In genomic region chr6:127117979-127118504, GRCh38 we compare ENCODE assay signal across 8 cellular contexts. TPM values are rescaled to one million over a fixed set of nuclear protein-coding genes. Genes with fewer than 3 reads are reported as not detected.
DNase-seq lines count a peak whose midpoint lies in the region; ATAC-seq and TF ChIP-seq lines count a peak whose summit lies in the region.

No MANE protein-coding gene starts in this region.

- H3K36me3 ChIP-seq in thoracic aorta: no peaks in the 10 kb centered on the region

- no peak for DNase-seq in activated CD8-positive, alpha-beta T cell treated with anti-CD3 and anti-CD28 coated beads, Interleukin-2, amount 10 ng/mL, durations not matched to agents 7 days and 5 days
- no peak for DNase-seq in activated CD8-positive, alpha-beta T cell treated with anti-CD3 and anti-CD28 coated beads for 36 hours
- DNase-seq in amniotic epithelial cell (ENCODE audit: low read depth) (peak; percentile 19), left colon (peak; percentile 5 to 23), thoracic aorta (ENCODE audit: low spot score) (no peak), NCI-H2107 (lab: John Stamatoyannopoulos, UW) (no peak), SIG-M5 treated with dmso at 0.1 percent for 504 hours (lab: John Stamatoyannopoulos, UW; ENCODE audit: unreplicated experiment) (no peak), cortex of kidney (lab: John Stamatoyannopoulos, UW) (no peak)

- H3K4me1 Mint-ChIP-seq in activated CD8-positive, alpha-beta T cell treated with anti-CD3 and anti-CD28 coated beads, Interleukin-2, amount 10 ng/mL, durations not matched to agents 7 days and 5 days (ENCODE audit: low read depth): peaks cover 23% of the 10 kb centered on the region
- peaks cover 16% of the 10 kb centered on the region for H3K4me1 Mint-ChIP-seq in activated CD8-positive, alpha-beta T cell treated with anti-CD3 and anti-CD28 coated beads for 36 hours (ENCODE audit: low read depth)

- H3K4me3 ChIP-seq in thoracic aorta: peak overlapping the region; percentile 72

- no peak for TF ChIP-seq CTCF in activated CD8-positive, alpha-beta T cell treated with anti-CD3 and anti-CD28 coated beads for 36 hours (IDR thresholded peaks at IDR 0.05)
- TF ChIP-seq CTCF in thoracic aorta (IDR thresholded peaks at IDR 0.05): no peak

- H3K27me3 Mint-ChIP-seq in activated CD8-positive, alpha-beta T cell treated with anti-CD3 and anti-CD28 coated beads, Interleukin-2, amount 10 ng/mL, durations not matched to agents 7 days and 5 days (ENCODE audit: low read depth): peaks cover 73% of the 10 kb centered on the region
- H3K27me3 Mint-ChIP-seq in activated CD8-positive, alpha-beta T cell treated with anti-CD3 and anti-CD28 coated beads for 36 hours: peaks cover 56% of the 10 kb centered on the region

- peak overlapping the region; percentile 43 for H3K4me3 Mint-ChIP-seq in activated CD8-positive, alpha-beta T cell treated with anti-CD3 and anti-CD28 coated beads, Interleukin-2, amount 10 ng/mL, durations not matched to agents 7 days and 5 days
- H3K4me3 Mint-ChIP-seq in activated CD8-positive, alpha-beta T cell treated with anti-CD3 and anti-CD28 coated beads for 36 hours: no peak overlapping the region

- CTCF ChIA-PET in activated CD8-positive, alpha-beta T cell treated with anti-CD3 and anti-CD28 coated beads, Interleukin-2, amount 10 ng/mL, durations not matched to agents 7 days and 5 days (lab: Charles Lee): no interaction called here
- CTCF ChIA-PET in activated CD8-positive, alpha-beta T cell treated with anti-CD3 and anti-CD28 coated beads for 36 hours (lab: Charles Lee): interaction anchor here (0.7 kb wide), 1 partner anchor 17 kb away, joined by 3 read pairs; no protein-coding TSS in a partner anchor

- intact Hi-C loops in activated CD8-positive, alpha-beta T cell treated with anti-CD3 and anti-CD28 coated beads for 36 hours (cut with micrococcal nuclease): no loop called here
- intact Hi-C loops in left colon (cut with DNase I, micrococcal nuclease): no loop called here

- no peaks in the 10 kb centered on the region for H3K9me3 ChIP-seq in thoracic aorta

- H3K36me3 Mint-ChIP-seq in activated CD8-positive, alpha-beta T cell treated with anti-CD3 and anti-CD28 coated beads, Interleukin-2, amount 10 ng/mL, durations not matched to agents 7 days and 5 days (ENCODE audit: low read depth): no peaks in the 10 kb centered on the region
- H3K36me3 Mint-ChIP-seq in activated CD8-positive, alpha-beta T cell treated with anti-CD3 and anti-CD28 coated beads for 36 hours (ENCODE audit: low read depth): no peaks in the 10 kb centered on the region

- no peak for ATAC-seq in activated CD8-positive, alpha-beta T cell treated with anti-CD3 and anti-CD28 coated beads, Interleukin-2, amount 10 ng/mL, durations not matched to agents 7 days and 5 days
- ATAC-seq in activated CD8-positive, alpha-beta T cell treated with anti-CD3 and anti-CD28 coated beads for 36 hours: no peak
- ATAC-seq in left colon (no peak), thoracic aorta (ENCODE audit: insufficient number of reproducible peaks, low FRiP score, low read depth) (no peak)

- no peak overlapping the region for H3K27ac Mint-ChIP-seq in activated CD8-positive, alpha-beta T cell treated with anti-CD3 and anti-CD28 coated beads, Interleukin-2, amount 10 ng/mL, durations not matched to agents 7 days and 5 days
- H3K27ac Mint-ChIP-seq in activated CD8-positive, alpha-beta T cell treated with anti-CD3 and anti-CD28 coated beads for 36 hours: no peak overlapping the region

- H3K4me1 ChIP-seq in thoracic aorta (ENCODE audit: control insufficient read depth in 1 of 2, low read depth in 2 of 2): peaks cover 20 to 26% of the 10 kb centered on the region in 2 donors

- no peaks in the 10 kb centered on the region for H3K27me3 ChIP-seq in thoracic aorta (replicated peaks; ENCODE audit: insufficient read depth)

- H3K9me3 Mint-ChIP-seq in activated CD8-positive, alpha-beta T cell treated with anti-CD3 and anti-CD28 coated beads, Interleukin-2, amount 10 ng/mL, durations not matched to agents 7 days and 5 days (ENCODE audit: insufficient read depth): no peaks in the 10 kb centered on the region
- H3K9me3 Mint-ChIP-seq in activated CD8-positive, alpha-beta T cell treated with anti-CD3 and anti-CD28 coated beads for 36 hours: no peaks in the 10 kb centered on the region

- POLR2A ChIA-PET in activated CD8-positive, alpha-beta T cell treated with anti-CD3 and anti-CD28 coated beads, Interleukin-2, amount 10 ng/mL, durations not matched to agents 7 days and 5 days (lab: Charles Lee): no interaction called here
- POLR2A ChIA-PET in activated CD8-positive, alpha-beta T cell treated with anti-CD3 and anti-CD28 coated beads for 36 hours (lab: Charles Lee): no interaction called here

- H3K27ac ChIP-seq in thoracic aorta: no peak overlapping the region

RNA-seq across cellular contexts. Expression of gene RSPO3, which starts 0.4 kb away (rescaled TPM):
- not detected for total RNA-seq in activated CD8-positive, alpha-beta T cell treated with anti-CD3 and anti-CD28 coated beads, Interleukin-2, amount 10 ng/mL, durations not matched to agents 7 days and 5 days
- not detected for total RNA-seq in activated CD8-positive, alpha-beta T cell treated with anti-CD3 and anti-CD28 coated beads for 36 hours
- total RNA-seq in left colon (1 to 10 TPM; 2.3 to 6.2 TPM), thoracic aorta (1 to 10 TPM; 1.1 to 2.3 TPM)

Comparison
In these comparisons a context has a peak if more than half of its experiments do, and no peak if none do; other contexts are left out.
1. DNase-seq: peak in amniotic epithelial cell (single experiment) and left colon (2 of 2); none in activated CD8-positive, alpha-beta T cell treated with anti-CD3 and anti-CD28 coated beads, Interleukin-2, amount 10 ng/mL, durations not matched to agents 7 days and 5 days (single experiment), activated CD8-positive, alpha-beta T cell treated with anti-CD3 and anti-CD28 coated beads for 36 hours (single experiment), thoracic aorta (single experiment), NCI-H2107 (single experiment), SIG-M5 treated with dmso at 0.1 percent for 504 hours (single experiment) and cortex of kidney (single experiment).